9 cellular contexts compared by ENCODE assay signal in the genomic region with DNA sequence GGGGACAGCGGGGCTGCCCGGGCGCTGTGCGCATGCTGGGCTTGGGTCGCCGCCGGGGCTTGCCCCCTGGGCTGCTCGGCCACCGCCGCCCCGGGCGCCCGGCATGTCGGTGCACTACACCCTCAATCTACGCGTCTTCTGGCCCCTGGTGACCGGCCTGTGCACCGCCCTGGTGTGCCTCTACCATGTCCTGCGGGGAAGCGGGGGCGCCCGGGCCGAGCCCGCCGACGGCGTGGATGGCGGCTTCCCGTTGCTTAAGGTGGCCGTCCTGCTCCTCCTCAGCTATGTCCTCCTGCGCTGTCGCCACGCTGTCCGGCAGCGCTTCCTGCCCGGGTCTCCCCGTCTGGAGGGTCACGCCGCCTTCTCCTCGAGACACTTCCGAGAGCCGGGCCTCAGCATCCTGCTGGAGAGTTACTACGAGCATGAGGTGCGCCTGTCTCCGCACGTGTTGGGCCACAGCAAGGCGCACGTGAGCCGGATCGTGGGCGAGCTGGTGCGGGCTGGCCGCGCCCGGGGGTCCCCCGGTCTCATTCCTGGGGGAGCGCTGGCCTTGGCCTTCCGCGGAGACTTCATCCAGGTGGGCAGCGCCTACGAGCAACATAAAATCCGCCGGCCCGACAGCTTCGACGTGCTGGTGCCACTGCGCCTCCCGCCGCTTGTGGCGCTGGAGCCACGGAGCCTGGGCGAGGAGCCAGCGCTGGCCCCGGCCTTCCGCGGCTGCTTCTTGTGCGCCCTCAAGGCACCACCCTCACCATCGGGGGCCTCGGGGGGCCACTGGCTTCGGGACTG. TPM values are rescaled to one million over a fixed set of nuclear protein-coding genes. Genes with fewer than 3 reads are reported as not detected.
DNase-seq lines count a peak whose midpoint lies in the region; ATAC-seq, FAIRE-seq and TF ChIP-seq lines count a peak whose summit lies in the region.
"Had no signal": no experiment of that assay in that cellular context is flagged by ENCODE, and none has a peak within 500 bp of the region (broad histone marks: within the 10 kb centered on the region; RNA-seq: fewer than 3 reads in every experiment).

No MANE protein-coding gene starts in this region.

- H3F3A ChIP-seq in smooth muscle cell (ENCODE audit: low read depth), result peaks cover 27% of the 10 kb centered on the region

- FAIRE-seq in K562 (lab: Jason Lieb, UNC), result no peak
- FAIRE-seq: TTC549 had no signal

- H4K20me1 ChIP-seq in K562 (replicated peaks; ENCODE audit: control insufficient read depth, insufficient read depth, low read length) (no peaks in the 10 kb centered on the region), smooth muscle cell (ENCODE audit: low read depth) (peaks cover 34% of the 10 kb centered on the region)

- TF ChIP-seq POLR2A in K562 (conservative IDR thresholded peaks at IDR 0.05), result no peak

- CTCF ChIA-PET in K562 (lab: Yijun Ruan, JAX; ENCODE audit: low intra/inter-chr PET ratio), result no interaction called here

- H3K9me1 ChIP-seq in K562 (ENCODE audit: control insufficient read depth, insufficient read depth, low read length), result no peaks in the 10 kb centered on the region

- TF ChIP-seq RAD21 in K562 (CRISPR knock-in tag; conservative IDR thresholded peaks at IDR 0.05 in 1 of 2, IDR thresholded peaks at IDR 0.05 in 1 of 2), result no peak

- H3K36me3 ChIP-seq in HUES48 (ENCODE audit: control insufficient read depth, insufficient read depth, low read length), result no peaks in the 10 kb centered on the region
- no peaks in the 10 kb centered on the region for H3K36me3 ChIP-seq in K562 (ENCODE audit: control insufficient read depth, insufficient read depth, low read length)
- no peaks in the 10 kb centered on the region for H3K36me3 ChIP-seq in iPS-18a (ENCODE audit: control insufficient read depth, low read depth, low read length)
- no peaks in the 10 kb centered on the region for H3K36me3 ChIP-seq in smooth muscle cell (ENCODE audit: low read depth)

- in situ Hi-C loops in K562 (cut with MboI), result no loop called here

- intact Hi-C loops in K562 (cut with micrococcal nuclease), result loop anchor here (5.0 kb wide), 1 partner anchor 353 kb away; no protein-coding TSS in a partner anchor

- H3K9me3 ChIP-seq in HUES48 (ENCODE audit: control insufficient read depth, insufficient read depth, low read length) (no peaks in the 10 kb centered on the region), K562 (replicated peaks; ENCODE audit: control insufficient read depth, insufficient read depth, low read depth, low read length) (no peaks in the 10 kb centered on the region), iPS-18a (ENCODE audit: control insufficient read depth, low read depth, low read length) (no peaks in the 10 kb centered on the region), smooth muscle cell (replicated peaks; ENCODE audit: low read depth) (no peaks in the 10 kb centered on the region)

- H3K27me3 ChIP-seq in HUES48 (ENCODE audit: control insufficient read depth, insufficient read depth, low read length) (peaks cover 38% of the 10 kb centered on the region), K562 (ENCODE audit: control insufficient read depth in 2 of 2, insufficient read depth in 2 of 2, low read length in 2 of 2) (no peaks in the 10 kb centered on the region), iPS-18a (ENCODE audit: control insufficient read depth, insufficient read depth, low read length) (peaks cover 42% of the 10 kb centered on the region), smooth muscle cell (ENCODE audit: low read depth) (no peaks in the 10 kb centered on the region)

- POLR2A ChIA-PET in K562 (lab: Yijun Ruan, JAX), result interaction anchor here (0.6 to 1.1 kb wide), 5 partner anchors 20 to 314 kb away, joined by 3 to 7 read pairs (median 3); a partner anchor contains a TSS

- no peak for TF ChIP-seq EP300 in K562 (IDR thresholded peaks at IDR 0.05; ENCODE audit: low read length)

- H3K79me2 ChIP-seq in K562 (ENCODE audit: control insufficient read depth, insufficient read depth, low read length), result no peaks in the 10 kb centered on the region
- peaks cover 41% of the 10 kb centered on the region for H3K79me2 ChIP-seq in smooth muscle cell (ENCODE audit: low read depth)

- H3K4me2 ChIP-seq in K562 (ENCODE audit: insufficient read depth, low read length) (peak overlapping the region; percentile 65), smooth muscle cell (peak overlapping the region; percentile 85)

- peak overlapping the region; percentile 63 for H3K4me3 ChIP-seq in GM12875 (ENCODE audit: low read depth, low read length)
- H3K4me3 ChIP-seq in HUES48 (ENCODE audit: low read depth, low read length), result peak overlapping the region; percentile 64
- peak overlapping the region; percentile 47 for H3K4me3 ChIP-seq in K562
- peak overlapping the region; percentile 43 for H3K4me3 ChIP-seq in iPS-18a (ENCODE audit: low read length)
- peak overlapping the region; percentile 78 for H3K4me3 ChIP-seq in smooth muscle cell

- ATAC-seq in K562 (no peak; the same call in 2 of the 3 replicates), HG02840 (IDR thresholded peaks at IDR 0.05; ENCODE audit: low FRiP score, unreplicated experiment) (no peak), HG03521 (IDR thresholded peaks at IDR 0.05; ENCODE audit: unreplicated experiment) (no peak)

- TF ChIP-seq CTCF in GM12875 (IDR thresholded peaks at IDR 0.05; ENCODE audit: borderline replicate concordance, insufficient read depth, low read depth, low read length), result 0 out of 2 replicates have a peak, but pooled peaks have one; percentile 9
- no peak for TF ChIP-seq CTCF in K562 (IDR thresholded peaks at IDR 0.05 in 2 of 3, conservative IDR thresholded peaks at IDR 0.05 in 1 of 3; ENCODE audit: insufficient read depth in 2 of 3, low read depth in 1 of 3, low read length in 3 of 3)
- TF ChIP-seq CTCF in smooth muscle cell (IDR thresholded peaks at IDR 0.05; ENCODE audit: borderline replicate concordance, insufficient read depth, poor library complexity, severe bottlenecking), result no peak

- H3K4me1 ChIP-seq in HUES48 (ENCODE audit: control insufficient read depth, insufficient read depth, low read length) (peaks cover 21% of the 10 kb centered on the region), K562 (replicated peaks in 1 of 2; ENCODE audit: control insufficient read depth in 2 of 2, insufficient read depth in 2 of 2, low read length in 2 of 2) (peaks cover 20 to 32% of the 10 kb centered on the region in 2 experiments), iPS-18a (ENCODE audit: control insufficient read depth, low read depth, low read length) (peaks cover 6% of the 10 kb centered on the region), smooth muscle cell (ENCODE audit: low read depth) (peaks cover 34% of the 10 kb centered on the region)

- 76% methylated on average over 40 of the region's 80 CpGs for WGBS in K562 (ENCODE audit: insufficient coverage, low coverage, missing lambda C conversion rate)
- 29% methylated on average over 71 of the region's 80 CpGs for WGBS in smooth muscle cell (ENCODE audit: low lambda C conversion rate)

- no TSS peak for BruUV-seq in K562 (replicated peaks; lab: Mats Ljungman, UMichigan)

- H2AFZ ChIP-seq in K562 (ENCODE audit: low read depth, low read length) (peak overlapping the region; percentile 90), smooth muscle cell (ENCODE audit: low read depth) (peak overlapping the region; percentile 9)

- no peak overlapping the region for H3K27ac ChIP-seq in HUES48 (ENCODE audit: low read depth, low read length)
- H3K27ac ChIP-seq in K562 (ENCODE audit: extremely low read depth, low read depth, low read length), result no peak overlapping the region
- H3K27ac ChIP-seq in iPS-18a (ENCODE audit: low read length), result no peak overlapping the region
- H3K27ac ChIP-seq in smooth muscle cell (ENCODE audit: low read depth), result peak overlapping the region; percentile 94

- DNase-seq in K562 (ENCODE audit: extremely low read depth in 1 of 4, low spot score in 3 of 4) (peak in 1 of 4 experiments; percentile 23), smooth muscle cell (lab: John Stamatoyannopoulos, UW; ENCODE audit: unreplicated experiment) (no peak), OCI-M1 (lab: John Stamatoyannopoulos, UW) (no peak)

- H3K9ac ChIP-seq in HUES48 (ENCODE audit: low read depth, low read length), result peak overlapping the region; percentile 48; the same call in 1 of the 2 replicates
- peak overlapping the region; percentile 51 to 91; a peak in 3 of 4 replicates for H3K9ac ChIP-seq in K562 (ENCODE audit: insufficient read depth in 1 of 2, low read depth in 2 of 2, low read length in 2 of 2)
- peak overlapping the region; percentile 40 for H3K9ac ChIP-seq in iPS-18a (ENCODE audit: low read length)
- peak overlapping the region; percentile 93 for H3K9ac ChIP-seq in smooth muscle cell (ENCODE audit: low read depth)

RNA-seq across cellular contexts. Expression of a gene that starts 0.8 kb away (rescaled TPM):
- 1.7 and 2.8 TPM in 2 replicates for total RNA-seq in K562 (2011; cell fraction: chromatin; rRNA removed; ENCODE audit: low replicate concordance)
- total RNA-seq in K562 (2011; cell fraction: nucleolus; rRNA removed), result 2.4 and 2.8 TPM in 2 replicates
- total RNA-seq in K562 (2011; cell fraction: nucleoplasm; rRNA removed), result 2.9 and 4.4 TPM in 2 replicates
- 0.64 and 1.4 TPM in 2 replicates for total RNA-seq in K562 (2014; rRNA removed)
- 0.76 and 0.80 TPM in 2 replicates for total RNA-seq in K562 (2014; rRNA removed; fragmentation: Illumina TruSeq; extraction: Trizol)
- 0.58 and 0.75 TPM in 2 replicates for total RNA-seq in K562 (2015; rRNA removed; fragmentation: Illumina TruSeq; extraction: Trizol)
- 2.1 and 2.2 TPM in 2 replicates for total RNA-seq in K562 (2021)
- 0.65 and 0.77 TPM in 2 replicates for polyA plus RNA-seq in K562 (2011; rRNA removed)
- polyA plus RNA-seq in K562 (2011; cell fraction: cytosol; rRNA removed), result 0.65 and 1.1 TPM in 2 replicates
- polyA plus RNA-seq in K562 (2011; cell fraction: nucleus; rRNA removed), result 0.66 and 1.5 TPM in 2 replicates
- 0.74 and 1.3 TPM in 2 replicates for polyA plus RNA-seq in K562 (2012)
- 0.48 and 0.54 TPM in 2 replicates for polyA plus RNA-seq in K562 (2014; fragmentation: Illumina TruSeq; extraction: Trizol)
- polyA plus RNA-seq in K562 (2014; fragmentation: Nextera tagmentation; extraction: Ambion mirVana), result under 1 TPM; 0.04 to 0.11 TPM
- polyA plus RNA-seq in K562 (2014; rRNA removed), result 0.45 and 1.3 TPM in 2 replicates
- 1.0 and 1.2 TPM in 2 replicates for polyA minus RNA-seq in K562 (2011; rRNA and poly(A)+ RNA removed)
- 1.2 and 1.8 TPM in 2 replicates for polyA minus RNA-seq in K562 (2011; cell fraction: cytosol; rRNA and poly(A)+ RNA removed)
- 1.2 and 1.8 TPM in 2 replicates for polyA minus RNA-seq in K562 (2011; cell fraction: nucleus; rRNA and poly(A)+ RNA removed)
- total RNA-seq in smooth muscle cell, result 26.4 and 27.5 TPM in 2 replicates
- polyA plus RNA-seq in smooth muscle cell, result 16.4 and 19.4 TPM in 2 replicates

RNA-seq across cellular contexts. Expression of a gene that starts 47.1 kb away (rescaled TPM):
- 15.2 and 20.2 TPM in 2 replicates for total RNA-seq in K562 (2011; cell fraction: chromatin; rRNA removed; ENCODE audit: low replicate concordance)
- 14.1 and 16.3 TPM in 2 replicates for total RNA-seq in K562 (2011; cell fraction: nucleolus; rRNA removed)
- 16.9 and 18.6 TPM in 2 replicates for total RNA-seq in K562 (2011; cell fraction: nucleoplasm; rRNA removed)
- 22.1 and 23.3 TPM in 2 replicates for total RNA-seq in K562 (2014; rRNA removed)
- total RNA-seq in K562 (2014; rRNA removed; fragmentation: Illumina TruSeq; extraction: Trizol), result 11.2 and 13.0 TPM in 2 replicates
- total RNA-seq in K562 (2015; rRNA removed; fragmentation: Illumina TruSeq; extraction: Trizol), result 12.2 and 13.0 TPM in 2 replicates
- total RNA-seq in K562 (2021), result 22.5 and 23.4 TPM in 2 replicates
- 12.2 and 15.2 TPM in 2 replicates for polyA plus RNA-seq in K562 (2011; rRNA removed)
- polyA plus RNA-seq in K562 (2011; cell fraction: cytosol; rRNA removed), result 10.2 and 11.2 TPM in 2 replicates
- polyA plus RNA-seq in K562 (2011; cell fraction: nucleus; rRNA removed), result 5.8 and 6.8 TPM in 2 replicates
- 11.7 and 15.8 TPM in 2 replicates for polyA plus RNA-seq in K562 (2012)
- polyA plus RNA-seq in K562 (2014; fragmentation: Illumina TruSeq; extraction: Trizol), result 19.6 and 24.0 TPM in 2 replicates
- 1 to 10 TPM; 2.3 to 3.5 TPM for polyA plus RNA-seq in K562 (2014; fragmentation: Nextera tagmentation; extraction: Ambion mirVana)
- 26.1 and 33.4 TPM in 2 replicates for polyA plus RNA-seq in K562 (2014; rRNA removed)
- polyA minus RNA-seq in K562 (2011; rRNA and poly(A)+ RNA removed), result 18.8 and 21.9 TPM in 2 replicates
- 3.1 and 9.2 TPM in 2 replicates for polyA minus RNA-seq in K562 (2011; cell fraction: cytosol; rRNA and poly(A)+ RNA removed)
- 7.8 and 10.3 TPM in 2 replicates for polyA minus RNA-seq in K562 (2011; cell fraction: nucleus; rRNA and poly(A)+ RNA removed)
- 6.6 and 10.5 TPM in 2 replicates for total RNA-seq in smooth muscle cell
- polyA plus RNA-seq in smooth muscle cell, result 10.1 and 11.4 TPM in 2 replicates

RNA-seq across cellular contexts. Expression of a gene that starts 53.5 kb away (rescaled TPM):
- total RNA-seq in K562 (2011; cell fraction: chromatin; rRNA removed; ENCODE audit: low replicate concordance), result not detected in 2 replicates
- total RNA-seq in K562 (2011; cell fraction: nucleolus; rRNA removed), result not detected in 2 replicates
- total RNA-seq in K562 (2011; cell fraction: nucleoplasm; rRNA removed), result not detected in 2 replicates
- total RNA-seq in K562 (2014; rRNA removed) (not detected in 2 replicates), K562 (2014; rRNA removed; fragmentation: Illumina TruSeq; extraction: Trizol) (not detected in 2 replicates), K562 (2015; rRNA removed; fragmentation: Illumina TruSeq; extraction: Trizol) (not detected in 2 replicates), K562 (2021) (not detected in 2 replicates), smooth muscle cell (2.0 and 2.2 TPM in 2 replicates)
- polyA plus RNA-seq in K562 (2011; rRNA removed) (not detected in 2 replicates), K562 (2014; fragmentation: Illumina TruSeq; extraction: Trizol) (not detected in 2 replicates), K562 (2014; fragmentation: Nextera tagmentation; extraction: Ambion mirVana) (not detected), K562 (2014; rRNA removed) (not detected in 2 replicates), smooth muscle cell (3.9 and 4.0 TPM in 2 replicates)
- not detected in 2 replicates for polyA plus RNA-seq in K562 (2011; cell fraction: cytosol; rRNA removed)
- polyA plus RNA-seq in K562 (2011; cell fraction: nucleus; rRNA removed), result not detected in 2 replicates
- 0.11 TPM in 1 of 2 replicates, not detected in the other for polyA plus RNA-seq in K562 (2012)
- not detected in 2 replicates for polyA minus RNA-seq in K562 (2011; rRNA and poly(A)+ RNA removed)
- polyA minus RNA-seq in K562 (2011; cell fraction: cytosol; rRNA and poly(A)+ RNA removed), result not detected in 2 replicates
- polyA minus RNA-seq in K562 (2011; cell fraction: nucleus; rRNA and poly(A)+ RNA removed), result not detected in 2 replicates

Comparison
In these comparisons a context has a peak if more than half of its experiments do, and no peak if none do; other contexts are left out.
1. H3K9ac ChIP-seq: peak in every context shown above with its lines; median percentile 93 in smooth muscle cell; 71 in K562; 48 in HUES48; 40 in iPS-18a.